In genomic region chr15:80483656-80484055, GRCh38 we compare ENCODE assay signal across 13 cellular contexts.
"Had no signal": no experiment of that assay in that cellular context is flagged by ENCODE, and none has a peak within 500 bp of the region (broad histone marks: within the 10 kb centered on the region; RNA-seq: fewer than 3 reads in every experiment).

No MANE protein-coding gene starts in this region.

- H3K4me3 Mint-ChIP-seq: activated CD8-positive, alpha-beta T cell treated with anti-CD3 and anti-CD28 coated beads for 36 hours; dendritic cell treated with granulocyte-macrophage colony-stimulating factor and Interleukin-4, amounts not matched to agents 40 ng/mL and 50 ng/mL, for 4 days; nephron progenitor cell; T-cell had no signal

- H3K36me3 ChIP-seq: ascending aorta, ovary, tibial artery had no signal

- ATAC-seq: activated CD8-positive, alpha-beta T cell treated with anti-CD3 and anti-CD28 coated beads for 36 hours; left cardiac atrium; T-cell had no signal

- H3K4me1 Mint-ChIP-seq: T-cell had no signal

- H3K27ac Mint-ChIP-seq: activated CD8-positive, alpha-beta T cell treated with anti-CD3 and anti-CD28 coated beads for 36 hours; dendritic cell treated with granulocyte-macrophage colony-stimulating factor and Interleukin-4, amounts not matched to agents 40 ng/mL and 50 ng/mL, for 4 days; T-cell had no signal

- H3K9me3 ChIP-seq: ascending aorta, ovary, tibial artery had no signal

- H3K36me3 Mint-ChIP-seq: T-cell had no signal

- DNase-seq: activated CD8-positive, alpha-beta memory T cell treated with anti-CD3 and anti-CD28 coated beads, Interleukin-2, amount 50 U/mL, for 4 hours; activated CD8-positive, alpha-beta T cell treated with anti-CD3 and anti-CD28 coated beads for 36 hours; central memory CD4-positive, alpha-beta T cell; glutamatergic neuron; left cardiac atrium; mammary epithelial cell; nephron progenitor cell; ovary; T-cell; tibial artery had no signal

- H3K27me3 ChIP-seq: ascending aorta, ovary, tibial artery had no signal

- H3K27ac ChIP-seq: ascending aorta, ovary, tibial artery, VCaP had no signal

- H3K9me3 Mint-ChIP-seq: activated CD8-positive, alpha-beta T cell treated with anti-CD3 and anti-CD28 coated beads for 36 hours; dendritic cell treated with granulocyte-macrophage colony-stimulating factor and Interleukin-4, amounts not matched to agents 40 ng/mL and 50 ng/mL, for 4 days; nephron progenitor cell; T-cell had no signal

- H3K4me3 ChIP-seq: ascending aorta, ovary, tibial artery had no signal
